8 cellular contexts compared by ENCODE assay signal in the genomic region with DNA sequence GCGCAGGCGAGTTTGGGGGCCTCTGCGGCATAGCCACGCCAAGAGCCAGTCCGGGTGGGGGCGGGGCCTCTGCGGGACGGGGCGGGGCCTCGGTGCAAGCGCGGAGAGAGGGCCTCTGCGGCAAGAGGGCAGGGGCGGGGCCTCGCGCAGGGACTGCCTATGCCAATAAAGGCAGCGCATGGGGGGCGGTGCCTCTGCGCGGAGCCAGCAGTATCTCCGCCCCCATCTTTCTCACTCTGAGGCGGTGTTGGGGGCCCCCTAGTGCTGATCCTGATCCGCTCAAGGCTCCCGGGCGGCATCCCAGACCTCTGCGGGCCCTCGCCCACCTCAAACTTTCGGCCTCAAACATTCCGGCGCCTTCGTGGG. TPM values are rescaled to one million over a fixed set of nuclear protein-coding genes. Genes with fewer than 3 reads are reported as not detected.
A peak's percentile ranks its signal among the peaks of the same experiment; 100 is the strongest.
DNase-seq lines count a peak whose midpoint lies in the region; ATAC-seq and TF ChIP-seq lines count a peak whose summit lies in the region.

No MANE protein-coding gene starts in this region.

- H3K4me3 ChIP-seq in lower leg skin (ENCODE audit: low read depth, poor library complexity, severe bottlenecking): no peak overlapping the region

- H3K36me3 Mint-ChIP-seq in T-helper 17 cell (ENCODE audit: low read depth): peaks cover 7% of the 10 kb centered on the region

- ATAC-seq in HG02973 (IDR thresholded peaks at IDR 0.05; ENCODE audit: unreplicated experiment) (peak; percentile 77), T-helper 17 cell (peak; percentile 98), GM18873 (IDR thresholded peaks at IDR 0.05; ENCODE audit: low FRiP score, unreplicated experiment) (no peak)

- H3K27ac Mint-ChIP-seq in T-helper 17 cell: no peak overlapping the region

- H3K27ac ChIP-seq in angular gyrus (ENCODE audit: low read depth, low read length): peak overlapping the region; percentile 9

- no peaks in the 10 kb centered on the region for H3K9me3 ChIP-seq in T-helper 17 cell (ENCODE audit: control insufficient read depth, low read length, poor library complexity, severe bottlenecking)

- peaks cover 8% of the 10 kb centered on the region for H3K4me1 Mint-ChIP-seq in T-helper 17 cell

- TF ChIP-seq CTCF in GM12872 (IDR thresholded peaks at IDR 0.05; ENCODE audit: insufficient read depth, low read depth, low read length): peak; percentile 39; the same call in 2 of the 3 replicates
- no peak for TF ChIP-seq CTCF in lower leg skin (IDR thresholded peaks at IDR 0.05)

- TF ChIP-seq POLR2A in lower leg skin (IDR thresholded peaks at IDR 0.05): no peak

- H3K27me3 Mint-ChIP-seq in T-helper 17 cell: peaks cover 66% of the 10 kb centered on the region

- no peak overlapping the region for H3K4me3 Mint-ChIP-seq in T-helper 17 cell

- DNase-seq in T-helper 17 cell (peak; percentile 48 to 65 (median 57)), iPS DF 19.7 (ENCODE audit: low read depth, low spot score) (peak; percentile 67), lower leg skin (ENCODE audit: low spot score in 2 of 2) (no peak)
- peak; percentile 76 to 79 (median 77) for DNase-seq in stimulated activated CD4-positive, alpha-beta T cell treated with anti-CD3 and anti-CD28 coated beads, Interleukin-12 subunit alpha, Interleukin-12 subunit beta, amount 100 ng/mL, for 48 hours (ENCODE audit: low read depth in 2 of 3, low spot score in 1 of 3)

- intact Hi-C loops in lower leg skin (cut with DNase I; ENCODE audit: low total_unique reads): no loop called here

- WGBS in lower leg skin, 2 donors: 4 to 6% methylated on average over 29 to 31 of the region's 31 CpGs

RNA-seq across cellular contexts. Expression of a gene that starts 9.2 kb away (rescaled TPM):
- under 1 TPM; 0.57 to 0.60 TPM for total RNA-seq in T-helper 17 cell
- 1 to 10 TPM in 3 of 4 donors, under 1 TPM in 1; 0.72 to 1.7 (median 1.5) TPM for total RNA-seq in lower leg skin

RNA-seq across cellular contexts. Expression of a gene that starts 11.1 kb away (rescaled TPM):
- not detected for total RNA-seq in T-helper 17 cell
- not detected for total RNA-seq in lower leg skin

RNA-seq across cellular contexts. Expression of a gene that starts 11.3 kb away (rescaled TPM):
- total RNA-seq in T-helper 17 cell (not detected), lower leg skin (not detected)

RNA-seq across cellular contexts. Expression of a gene that starts 28.1 kb away (rescaled TPM):
- total RNA-seq in T-helper 17 cell (10 to 100 TPM; 14.2 to 19.3 TPM), lower leg skin (10 to 100 TPM; 12.1 to 24.1 (median 15.6) TPM)

Comparison
In these comparisons a context has a peak if more than half of its experiments do, and no peak if none do; other contexts are left out.
1. DNase-seq: peak in T-helper 17 cell (3 of 3), iPS DF 19.7 (single experiment) and stimulated activated CD4-positive, alpha-beta T cell treated with anti-CD3 and anti-CD28 coated beads, Interleukin-12 subunit alpha, Interleukin-12 subunit beta, amount 100 ng/mL, for 48 hours (3 of 3); none in lower leg skin (0 of 2).